Comparison of ENCODE assay signal across 9 cellular contexts in the genomic region with DNA sequence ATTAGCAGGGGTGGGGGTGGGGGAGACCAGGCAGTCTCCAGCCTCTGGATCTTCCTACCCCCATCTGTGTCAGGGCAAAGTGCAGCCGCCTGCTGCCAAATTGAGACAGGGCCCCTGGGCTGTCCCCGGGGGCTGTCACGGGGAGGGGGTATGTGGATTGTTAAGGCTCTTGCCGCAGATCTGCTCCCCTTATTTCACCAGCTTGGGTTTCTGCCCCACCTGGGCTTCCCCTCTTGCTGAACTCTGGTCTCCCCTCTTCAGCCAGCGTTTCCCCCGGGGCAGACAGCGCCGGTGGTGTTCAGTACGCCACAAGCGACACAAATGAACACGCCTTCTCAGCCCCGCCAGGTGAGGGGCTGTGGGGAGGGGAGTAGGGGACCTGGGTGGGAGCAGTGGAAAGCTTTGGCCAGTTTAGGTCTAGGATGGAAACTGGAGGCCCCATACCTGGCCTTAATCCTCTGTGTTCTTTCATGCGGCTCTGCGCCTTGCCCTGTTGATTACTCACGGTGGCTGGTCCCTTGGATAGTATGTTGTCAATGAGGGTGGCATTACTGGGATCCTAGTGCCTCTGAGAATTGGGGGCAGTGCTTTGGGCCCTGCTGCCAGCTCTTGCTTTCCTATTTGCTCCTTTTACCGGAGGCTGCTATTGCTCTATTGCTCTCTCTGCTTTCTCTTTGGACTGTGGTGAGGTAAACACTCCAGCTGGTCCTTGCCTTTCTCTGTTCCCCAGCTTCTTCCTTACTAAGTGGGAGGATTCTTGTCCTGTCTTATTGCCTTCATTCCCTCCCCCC. TPM values are rescaled to one million over a fixed set of nuclear protein-coding genes. Genes with fewer than 3 reads are reported as not detected.
DNase-seq lines count a peak whose midpoint lies in the region; ATAC-seq and TF ChIP-seq lines count a peak whose summit lies in the region.
"Had no signal": no experiment of that assay in that cellular context is flagged by ENCODE, and none has a peak within 500 bp of the region (broad histone marks: within the 10 kb centered on the region; RNA-seq: fewer than 3 reads in every experiment).

No MANE protein-coding gene starts in this region.

- peak overlapping the region; percentile 91 to 98; a peak in 3 of 4 replicates for H3K4me3 ChIP-seq in DND-41 (ENCODE audit: low read depth in 1 of 2, low read length in 2 of 2)
- H3K4me3 ChIP-seq in OCI-LY3 (ENCODE audit: low read length): peak overlapping the region; percentile 98
- peak overlapping the region; percentile 44 to 88 (median 81) for H3K4me3 ChIP-seq in dorsolateral prefrontal cortex
- H3K4me3 ChIP-seq in neural cell (ENCODE audit: low read length): peak overlapping the region; percentile 87

- H3K36me3 ChIP-seq in DND-41 (ENCODE audit: insufficient read depth, low read length) (peaks cover 56% of the 10 kb centered on the region), OCI-LY3 (replicated peaks; ENCODE audit: low read depth, low read length) (peaks cover 45% of the 10 kb centered on the region), neural cell (ENCODE audit: insufficient read depth, low read length) (no peaks in the 10 kb centered on the region)

- H3K9ac ChIP-seq in DND-41 (ENCODE audit: low read depth, low read length): peak overlapping the region; percentile 97
- H3K9ac ChIP-seq in OCI-LY3 (ENCODE audit: low read length): peak overlapping the region; percentile 96
- H3K9ac ChIP-seq in neural cell (ENCODE audit: low read length): peak overlapping the region; percentile 81

- intact Hi-C loops in dorsolateral prefrontal cortex (cut with DNase I): loop anchor here in 1 of 2 donors (2.0 to 5.0 kb wide), 2 partner anchors 17 to 139 kb away; partner anchors contain the start of gene PSMD2

- H3K27ac ChIP-seq in DND-41 (ENCODE audit: low read length) (peak overlapping the region; percentile 49), OCI-LY3 (ENCODE audit: low read length) (peak overlapping the region; percentile 69; the same call in 1 of the 2 replicates), dorsolateral prefrontal cortex (peak overlapping the region in 54 of 59 donors; percentile 26 to 97 (median 92)), neural cell (ENCODE audit: low read length) (no peak overlapping the region)

- in situ Hi-C loops in KBM-7 (cut with MboI; ENCODE audit: low pct_unique_long_range_greater_than_20kb, low sequenced_read_pairs): no loop called here

- H3K79me2 ChIP-seq in DND-41 (ENCODE audit: insufficient read depth, low read length): peaks cover 70% of the 10 kb centered on the region
- peaks cover 65% of the 10 kb centered on the region for H3K79me2 ChIP-seq in OCI-LY3 (ENCODE audit: low read length)
- peaks cover 35% of the 10 kb centered on the region for H3K79me2 ChIP-seq in neural cell (replicated peaks; ENCODE audit: insufficient read depth, low read length)

- H3K27me3 ChIP-seq in DND-41 (ENCODE audit: insufficient read depth, low read length, poor library complexity) (no peaks in the 10 kb centered on the region), OCI-LY3 (ENCODE audit: low read depth, low read length) (no peaks in the 10 kb centered on the region), dorsolateral prefrontal cortex (no peaks in the 10 kb centered on the region), neural cell (ENCODE audit: insufficient read depth, low read depth, low read length) (no peaks in the 10 kb centered on the region)

- ATAC-seq in DND-41 (ENCODE audit: insufficient read depth, low read depth) (no peak), GM21576 (IDR thresholded peaks at IDR 0.05; ENCODE audit: unreplicated experiment) (no peak), GM21390 (IDR thresholded peaks at IDR 0.05; ENCODE audit: unreplicated experiment) (no peak)

- H3K9me3 ChIP-seq in DND-41 (ENCODE audit: insufficient read depth, low read length, severe bottlenecking) (no peaks in the 10 kb centered on the region), OCI-LY3 (ENCODE audit: insufficient read depth, low read length) (no peaks in the 10 kb centered on the region), neural cell (ENCODE audit: low read length) (no peaks in the 10 kb centered on the region)

- no peak for TF ChIP-seq RAD21 in neural cell (conservative IDR thresholded peaks at IDR 0.05)

- H3K4me2 ChIP-seq in DND-41 (ENCODE audit: insufficient read depth, low read length): peak overlapping the region; percentile 76
- H3K4me2 ChIP-seq in OCI-LY3 (ENCODE audit: low read length): peak overlapping the region; percentile 88
- H3K4me2 ChIP-seq in neural cell (ENCODE audit: low read length): no peak overlapping the region

- no peaks in the 10 kb centered on the region for H3F3A ChIP-seq in neural cell (ENCODE audit: insufficient read depth, low read length, poor library complexity, severe bottlenecking)

- no peaks in the 10 kb centered on the region for H3K9me2 ChIP-seq in neural cell (ENCODE audit: insufficient read depth, low read length)

- H2AFZ ChIP-seq in DND-41 (ENCODE audit: low read depth, low read length) (no peak overlapping the region), OCI-LY3 (ENCODE audit: low read depth, low read length) (no peak overlapping the region), neural cell (ENCODE audit: low read depth, low read length) (no peak overlapping the region)

- DNase-seq in DND-41 (no peak), dorsolateral prefrontal cortex (no peak), KBM-7 (no peak), Ammon's horn (ENCODE audit: low spot score) (no peak)

- TF ChIP-seq EP300 in neural cell (conservative IDR thresholded peaks at IDR 0.05; ENCODE audit: poor library complexity, severe bottlenecking): no peak

- TF ChIP-seq CTCF in DND-41 (IDR thresholded peaks at IDR 0.05; ENCODE audit: borderline replicate concordance, extremely low read depth, low read length, poor library complexity, severe bottlenecking): no peak
- TF ChIP-seq CTCF in OCI-LY3 (IDR thresholded peaks at IDR 0.05; ENCODE audit: low read depth, low read length): no peak
- no peak for TF ChIP-seq CTCF in dorsolateral prefrontal cortex (IDR thresholded peaks at IDR 0.05 in 54 of 56, conservative IDR thresholded peaks at IDR 0.05 in 2 of 56; ENCODE audit: low read depth in 1 of 56, partially characterized antibody in 56 of 56)
- no peak for TF ChIP-seq CTCF in neural cell (IDR thresholded peaks at IDR 0.05; ENCODE audit: poor library complexity, severe bottlenecking)

- peaks cover 47% of the 10 kb centered on the region for H3K4me1 ChIP-seq in DND-41 (ENCODE audit: insufficient read depth, low read length)
- peaks cover 19% of the 10 kb centered on the region for H3K4me1 ChIP-seq in OCI-LY3 (ENCODE audit: low read length)

- H4K20me1 ChIP-seq in DND-41 (ENCODE audit: insufficient read depth, low read length) (peaks cover 60% of the 10 kb centered on the region), OCI-LY3 (ENCODE audit: insufficient read depth, low read length) (peaks cover 57% of the 10 kb centered on the region), neural cell (ENCODE audit: insufficient read depth) (no peaks in the 10 kb centered on the region)

TF ChIP-seq in neural cell, 6 proteins besides CTCF, POLR2A, EP300 and RAD21:
- TF ChIP-seq POLR2AphosphoS5 (IDR thresholded peaks at IDR 0.05) (no peak), EZH2 (IDR thresholded peaks at IDR 0.05; ENCODE audit: borderline replicate concordance, insufficient read depth, low read length, poor library complexity, severe bottlenecking) (no peak), SMC3 (conservative IDR thresholded peaks at IDR 0.05; ENCODE audit: poor library complexity) (no peak), TAF1 (IDR thresholded peaks at IDR 0.05; ENCODE audit: low read depth) (no peak), MXI1 (conservative IDR thresholded peaks at IDR 0.05; ENCODE audit: poor library complexity, severe bottlenecking) (no peak)
- TF ChIP-seq, protein P1, sequence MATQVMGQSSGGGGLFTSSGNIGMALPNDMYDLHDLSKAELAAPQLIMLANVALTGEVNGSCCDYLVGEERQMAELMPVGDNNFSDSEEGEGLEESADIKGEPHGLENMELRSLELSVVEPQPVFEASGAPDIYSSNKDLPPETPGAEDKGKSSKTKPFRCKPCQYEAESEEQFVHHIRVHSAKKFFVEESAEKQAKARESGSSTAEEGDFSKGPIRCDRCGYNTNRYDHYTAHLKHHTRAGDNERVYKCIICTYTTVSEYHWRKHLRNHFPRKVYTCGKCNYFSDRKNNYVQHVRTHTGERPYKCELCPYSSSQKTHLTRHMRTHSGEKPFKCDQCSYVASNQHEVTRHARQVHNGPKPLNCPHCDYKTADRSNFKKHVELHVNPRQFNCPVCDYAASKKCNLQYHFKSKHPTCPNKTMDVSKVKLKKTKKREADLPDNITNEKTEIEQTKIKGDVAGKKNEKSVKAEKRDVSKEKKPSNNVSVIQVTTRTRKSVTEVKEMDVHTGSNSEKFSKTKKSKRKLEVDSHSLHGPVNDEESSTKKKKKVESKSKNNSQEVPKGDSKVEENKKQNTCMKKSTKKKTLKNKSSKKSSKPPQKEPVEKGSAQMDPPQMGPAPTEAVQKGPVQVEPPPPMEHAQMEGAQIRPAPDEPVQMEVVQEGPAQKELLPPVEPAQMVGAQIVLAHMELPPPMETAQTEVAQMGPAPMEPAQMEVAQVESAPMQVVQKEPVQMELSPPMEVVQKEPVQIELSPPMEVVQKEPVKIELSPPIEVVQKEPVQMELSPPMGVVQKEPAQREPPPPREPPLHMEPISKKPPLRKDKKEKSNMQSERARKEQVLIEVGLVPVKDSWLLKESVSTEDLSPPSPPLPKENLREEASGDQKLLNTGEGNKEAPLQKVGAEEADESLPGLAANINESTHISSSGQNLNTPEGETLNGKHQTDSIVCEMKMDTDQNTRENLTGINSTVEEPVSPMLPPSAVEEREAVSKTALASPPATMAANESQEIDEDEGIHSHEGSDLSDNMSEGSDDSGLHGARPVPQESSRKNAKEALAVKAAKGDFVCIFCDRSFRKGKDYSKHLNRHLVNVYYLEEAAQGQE (IDR thresholded peaks at IDR 0.05; ENCODE audit: borderline replicate concordance): no peak

RNA-seq across cellular contexts. Expression of gene EIF4G1, which starts 1.7 kb away (rescaled TPM):
- total RNA-seq in dorsolateral prefrontal cortex: 100 to 1,000 TPM; 152 to 287 (median 190) TPM
- 66.9 and 80.0 TPM in 2 replicates for polyA plus RNA-seq in neural cell
- 90.1 and 101 TPM in 2 replicates for polyA minus RNA-seq in neural cell

RNA-seq across cellular contexts. Expression of gene PSMD2, which starts 17.0 kb away (rescaled TPM):
- 100 to 1,000 TPM; 147 to 269 (median 208) TPM for total RNA-seq in dorsolateral prefrontal cortex
- 319 and 363 TPM in 2 replicates for polyA plus RNA-seq in neural cell
- 411 and 429 TPM in 2 replicates for polyA minus RNA-seq in neural cell

RNA-seq across cellular contexts. Expression of gene FAM131A, which starts 21.3 kb away (rescaled TPM):
- total RNA-seq in dorsolateral prefrontal cortex: 100 to 1,000 TPM in 106 of 120 experiments, 10 to 100 TPM in 14; 76.8 to 195 (median 128) TPM
- polyA plus RNA-seq in neural cell: 141 and 154 TPM in 2 replicates
- polyA minus RNA-seq in neural cell: 103 and 117 TPM in 2 replicates

RNA-seq across cellular contexts. Expression of gene ECE2, which starts 40.2 kb away (rescaled TPM):
- total RNA-seq in dorsolateral prefrontal cortex: 10 to 100 TPM in 114 of 120 experiments, 1 to 10 TPM in 6; 2.6 to 38.7 (median 18.0) TPM
- polyA plus RNA-seq in neural cell: 0.22 and 0.42 TPM in 2 replicates
- polyA minus RNA-seq in neural cell: not detected in 2 replicates
- total RNA-seq: NCI-H460 had no signal

RNA-seq across cellular contexts. Expression of gene CLCN2, which starts 45.3 kb away (rescaled TPM):
- total RNA-seq in dorsolateral prefrontal cortex: 10 to 100 TPM; 11.7 to 50.5 (median 26.1) TPM
- 13.4 and 14.0 TPM in 2 replicates for polyA plus RNA-seq in neural cell
- polyA minus RNA-seq in neural cell: 16.1 and 17.4 TPM in 2 replicates
